9 cellular contexts compared by ENCODE assay signal in the genomic region with DNA sequence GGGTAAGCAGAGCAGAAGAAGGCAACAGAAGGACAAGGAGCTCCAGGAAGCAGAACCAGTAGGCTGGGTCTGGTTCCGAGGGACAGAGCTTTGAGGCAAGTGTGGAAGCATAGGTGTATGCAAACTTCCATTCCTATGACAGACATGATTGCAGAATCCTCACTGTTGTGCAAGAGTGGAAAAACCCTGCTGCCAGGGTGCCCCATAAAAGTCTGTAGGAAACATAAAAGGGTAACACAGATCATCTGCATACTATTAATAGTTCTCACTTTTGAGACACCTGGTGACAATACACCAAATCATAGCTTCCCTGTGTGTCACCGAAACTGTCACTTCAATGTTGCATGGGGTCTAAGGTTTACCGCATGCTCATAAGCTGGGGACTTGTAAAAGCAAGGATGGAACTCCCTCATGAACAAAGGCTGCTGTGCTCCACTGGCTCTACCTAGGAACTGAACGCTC. TPM values are rescaled to one million over a fixed set of nuclear protein-coding genes. Genes with fewer than 3 reads are reported as not detected.
A peak's percentile ranks its signal among the peaks of the same experiment; 100 is the strongest.
DNase-seq lines count a peak whose midpoint lies in the region; ATAC-seq and TF ChIP-seq lines count a peak whose summit lies in the region.
"Had no signal": no experiment of that assay in that cellular context is flagged by ENCODE, and none has a peak within 500 bp of the region (broad histone marks: within the 10 kb centered on the region; RNA-seq: fewer than 3 reads in every experiment).

No MANE protein-coding gene starts in this region.

- H3K4me3 ChIP-seq in coronary artery: no peak overlapping the region

- H3K27ac ChIP-seq in coronary artery: peak overlapping the region in 1 of 2 donors; percentile 58

- intact Hi-C loops in CD14-positive monocyte (cut with micrococcal nuclease): no loop called here

- H3K4me1 Mint-ChIP-seq in CD14-positive monocyte: peaks cover 30% of the 10 kb centered on the region
- peaks cover 25 to 60% of the 10 kb centered on the region in 2 donors for H3K4me1 Mint-ChIP-seq in effector memory CD8-positive, alpha-beta T cell (ENCODE audit: low read depth in 2 of 2)

- no peaks in the 10 kb centered on the region for H3K27me3 Mint-ChIP-seq in CD14-positive monocyte (ENCODE audit: low read depth in 3 of 3)
- H3K27me3 Mint-ChIP-seq in effector memory CD8-positive, alpha-beta T cell: no peaks in the 10 kb centered on the region
- H3K27me3 Mint-ChIP-seq: activated CD4-positive, alpha-beta T cell treated with anti-CD3 and anti-CD28 coated beads, Interleukin-2, amount 10 ng/mL, durations not matched to agents 7 days and 5 days had no signal

- ATAC-seq in GM19025 (IDR thresholded peaks at IDR 0.05; ENCODE audit: low read depth, unreplicated experiment): peak; percentile 59
- peak; percentile 64 for ATAC-seq in HG03159 (IDR thresholded peaks at IDR 0.05; ENCODE audit: unreplicated experiment)
- ATAC-seq in effector memory CD8-positive, alpha-beta T cell (replicated peaks): no peak

- H3K27ac Mint-ChIP-seq in CD14-positive monocyte: peak overlapping the region in 6 of 7 donors; percentile 58 to 82 (median 72)
- H3K27ac Mint-ChIP-seq in effector memory CD8-positive, alpha-beta T cell: peak overlapping the region; percentile 5 to 18

- H3K4me3 Mint-ChIP-seq in CD14-positive monocyte: no peak overlapping the region
- no peak overlapping the region for H3K4me3 Mint-ChIP-seq in effector memory CD8-positive, alpha-beta T cell
- H3K4me3 Mint-ChIP-seq: activated CD4-positive, alpha-beta T cell treated with anti-CD3 and anti-CD28 coated beads, Interleukin-2, amount 10 ng/mL, durations not matched to agents 7 days and 5 days had no signal

- no peaks in the 10 kb centered on the region for H3K9me3 Mint-ChIP-seq in CD14-positive monocyte
- H3K9me3 Mint-ChIP-seq in effector memory CD8-positive, alpha-beta T cell: no peaks in the 10 kb centered on the region
- H3K9me3 Mint-ChIP-seq: activated CD4-positive, alpha-beta T cell treated with anti-CD3 and anti-CD28 coated beads, Interleukin-2, amount 10 ng/mL, durations not matched to agents 7 days and 5 days had no signal

- DNase-seq in CD14-positive monocyte (ENCODE audit: low spot score) (no peak), NCI-H345 treated with DMSO at 0.1 percent for 48 hours (lab: John Stamatoyannopoulos, UW; ENCODE audit: unreplicated experiment) (no peak), NCI-H2227 (lab: John Stamatoyannopoulos, UW; ENCODE audit: unreplicated experiment) (no peak), coronary artery (ENCODE audit: low spot score) (no peak), GDM1 (lab: John Stamatoyannopoulos, UW) (no peak)
- no peak for DNase-seq in effector memory CD8-positive, alpha-beta T cell
- DNase-seq: activated CD4-positive, alpha-beta T cell treated with anti-CD3 and anti-CD28 coated beads, Interleukin-2, amount 10 ng/mL, durations not matched to agents 7 days and 5 days had no signal

- TF ChIP-seq CTCF in CD14-positive monocyte (IDR thresholded peaks at IDR 0.05): no peak
- TF ChIP-seq CTCF in coronary artery (IDR thresholded peaks at IDR 0.05): no peak

- H3K36me3 Mint-ChIP-seq in CD14-positive monocyte: peaks cover 70 to 79% of the 10 kb centered on the region in 2 donors
- H3K36me3 Mint-ChIP-seq in effector memory CD8-positive, alpha-beta T cell (ENCODE audit: insufficient read depth): peaks cover 23% of the 10 kb centered on the region

RNA-seq across cellular contexts. Expression of a gene that starts 39.7 kb away (rescaled TPM):
- polyA plus RNA-seq in CD14-positive monocyte: 10 to 100 TPM; 26.5 to 38.4 TPM
